Comparison of ENCODE assay signal across 17 cellular contexts in the genomic region with DNA sequence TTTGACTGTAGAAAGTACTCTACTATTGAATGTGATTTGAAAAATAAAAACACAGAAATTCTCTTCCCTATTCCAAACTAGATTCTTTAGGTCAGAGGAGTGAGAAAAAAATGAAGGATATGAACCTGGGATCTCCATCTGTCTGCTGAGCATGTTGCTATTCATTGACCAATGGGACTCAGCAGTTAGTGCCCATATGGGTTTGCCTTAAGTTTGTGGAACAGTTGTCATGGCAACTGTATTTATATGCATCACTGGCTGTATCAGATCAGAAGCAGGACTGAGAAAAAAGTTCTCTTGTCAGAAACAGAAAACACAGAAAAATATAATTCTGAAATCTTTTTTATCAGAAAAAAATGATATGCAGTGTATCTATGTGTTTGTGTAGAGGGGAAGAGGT.
"Had no signal": no experiment of that assay in that cellular context is flagged by ENCODE, and none has a peak within 500 bp of the region (broad histone marks: within the 10 kb centered on the region; RNA-seq: fewer than 3 reads in every experiment).

No MANE protein-coding gene starts in this region.

- DNase-seq: activated CD4-positive, alpha-beta T cell treated with anti-CD3 and anti-CD28 coated beads for 36 hours; activated CD4-positive, alpha-beta T cell treated with anti-CD3 and anti-CD28 coated beads, Interleukin-2, amount 50 U/mL, for 48 hours; activated gamma-delta T cell treated with Interleukin-2 at 50 U/mL for 16 hours; cerebellar nuclear complex; cortex of kidney; gastrocnemius medialis; heart right ventricle; left ventricle myocardium superior; naive thymus-derived CD8-positive, alpha-beta T cell; ovary; sigmoid colon; stimulated activated CD4-positive, alpha-beta T cell treated with anti-CD3 and anti-CD28 coated beads, Interleukin-4, amount 100 ng/mL, for 4 hours; testis; upper lobe of right lung had no signal

- H3K4me3 ChIP-seq: gastrocnemius medialis, heart right ventricle, ovary, sigmoid colon, testis, upper lobe of right lung had no signal

- H3K4me1 ChIP-seq: gastrocnemius medialis, heart right ventricle, sigmoid colon, testis, upper lobe of right lung had no signal

- H3K27ac ChIP-seq: gastrocnemius medialis, heart right ventricle, ovary, sigmoid colon, testis, upper lobe of right lung had no signal

- H3K9me3 ChIP-seq: gastrocnemius medialis, ovary, sigmoid colon, testis, upper lobe of right lung had no signal

- H3K36me3 ChIP-seq: gastrocnemius medialis, heart right ventricle, ovary, sigmoid colon, upper lobe of right lung had no signal

- H3K27me3 ChIP-seq: gastrocnemius medialis, heart right ventricle, ovary, sigmoid colon, testis, upper lobe of right lung had no signal

- ATAC-seq: activated CD4-positive, alpha-beta T cell treated with anti-CD3 and anti-CD28 coated beads for 36 hours; esophagus mucosa; gastrocnemius medialis; heart right ventricle; left ventricle myocardium superior; naive thymus-derived CD8-positive, alpha-beta T cell; stimulated activated memory B cell treated with anti-CD40 and anti-IgM and Interleukin-4, amounts not matched to agents 10 μg/mL and 1 μg/mL and 100 μg/mL, for 72 hours; upper lobe of right lung; WTC11 had no signal
